Comparison of ENCODE assay signal across 9 cellular contexts in the genomic region with DNA sequence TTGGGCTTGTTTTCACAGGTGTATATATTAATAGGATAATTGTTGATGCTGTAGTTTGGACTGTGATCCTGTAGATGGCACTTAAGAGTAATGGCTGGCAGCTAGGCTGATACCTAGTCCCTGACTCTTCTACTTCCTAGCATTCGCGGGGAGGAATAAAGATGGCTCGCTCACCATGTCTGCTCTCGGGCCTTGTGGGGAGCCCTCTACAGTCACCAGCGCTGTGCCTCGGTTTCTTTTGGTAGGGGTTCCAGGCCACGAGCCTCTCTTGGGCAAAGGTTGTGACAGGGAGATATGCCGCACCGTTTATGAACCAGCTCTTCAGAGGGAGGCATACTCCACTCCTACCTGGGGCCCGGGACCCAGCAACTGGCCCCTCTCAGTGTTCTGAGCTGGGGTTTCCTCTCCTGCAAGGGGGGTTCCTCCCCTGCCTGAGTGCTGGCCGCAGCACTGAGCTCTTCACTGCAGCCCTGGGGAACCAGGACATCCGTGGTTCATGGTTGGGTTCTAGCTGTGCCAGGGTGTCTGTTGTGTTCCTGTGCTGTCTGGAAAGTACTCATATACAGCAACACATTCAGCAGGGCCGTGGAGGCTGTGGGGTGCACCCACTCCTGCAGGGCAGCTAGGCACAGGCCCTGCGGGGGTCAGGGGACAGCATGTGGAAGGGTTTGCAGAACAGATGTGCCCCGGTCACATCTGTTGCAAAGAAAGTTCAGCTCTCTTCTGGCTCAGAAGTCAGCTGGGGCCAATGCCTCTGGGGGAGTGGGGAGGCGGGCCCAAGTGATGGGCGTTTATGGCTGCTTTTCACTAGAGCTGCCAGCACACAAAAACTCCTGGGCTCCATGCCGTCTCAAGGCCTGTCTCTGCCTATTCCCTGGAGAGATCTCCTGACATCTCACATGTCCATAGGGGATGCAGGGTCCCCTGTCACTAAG.
DNase-seq lines count a peak whose midpoint lies in the region; ATAC-seq and TF ChIP-seq lines count a peak whose summit lies in the region.
"Had no signal": no experiment of that assay in that cellular context is flagged by ENCODE, and none has a peak within 500 bp of the region (broad histone marks: within the 10 kb centered on the region; RNA-seq: fewer than 3 reads in every experiment).

No MANE protein-coding gene starts in this region.

- no TSS peak for BruUV-seq in mammary epithelial cell (replicated peaks; lab: Mats Ljungman, UMichigan)

- no peaks in the 10 kb centered on the region for H3K36me3 Mint-ChIP-seq in CD8-positive, alpha-beta T cell

- no peak for TF ChIP-seq EP300 in suprapubic skin (IDR thresholded peaks at IDR 0.05)

- H3K4me3 ChIP-seq in AG10803 (ENCODE audit: low read length), result no peak overlapping the region
- no peak overlapping the region for H3K4me3 ChIP-seq in mammary epithelial cell (replicated peaks in 1 of 3; ENCODE audit: insufficient read depth in 1 of 3, low read depth in 2 of 3, low read length in 3 of 3)
- no peak overlapping the region for H3K4me3 ChIP-seq in CD8-positive, alpha-beta T cell (ENCODE audit: low read depth, low read length)
- H3K4me3 ChIP-seq in suprapubic skin, result no peak overlapping the region
- no peak overlapping the region for H3K4me3 ChIP-seq in ascending aorta

- no peak overlapping the region for H3K4me3 Mint-ChIP-seq in CD8-positive, alpha-beta T cell
- H3K4me3 Mint-ChIP-seq: dendritic cell treated with granulocyte-macrophage colony-stimulating factor and Interleukin-4, amounts not matched to agents 40 ng/mL and 50 ng/mL, for 4 days had no signal

- 64% methylated on average over 7 of the region's 18 CpGs for WGBS in mammary epithelial cell (ENCODE audit: low coverage, missing lambda C conversion rate)
- WGBS in suprapubic skin, result 82% methylated on average over 14 of the region's 18 CpGs

- TF ChIP-seq POLR2A in suprapubic skin (IDR thresholded peaks at IDR 0.05), result no peak

- CTCF ChIA-PET in mammary epithelial cell (lab: Charles Lee; ENCODE audit: low non-redundant PET), result no interaction called here
- CTCF ChIA-PET in CD8-positive, alpha-beta T cell (lab: Charles Lee), result interaction anchor here (1.4 kb wide), 1 partner anchor 381 kb away, joined by 3 read pairs; no protein-coding TSS in a partner anchor

- no peak for DNase-seq in AG10803 (ENCODE audit: low read depth)
- DNase-seq in HuH-7.5 (ENCODE audit: low spot score), result peak; percentile 21
- peak; percentile 2 for DNase-seq in mammary epithelial cell
- DNase-seq in CD8-positive, alpha-beta T cell, result no peak
- DNase-seq in suprapubic skin (ENCODE audit: low spot score in 2 of 2), result no peak
- no peak for DNase-seq in ascending aorta (ENCODE audit: low spot score in 2 of 2)

- H4K20me1 ChIP-seq in mammary epithelial cell (ENCODE audit: insufficient read depth, low read length), result no peaks in the 10 kb centered on the region

- no peaks in the 10 kb centered on the region for H3K4me1 Mint-ChIP-seq in CD8-positive, alpha-beta T cell (ENCODE audit: low read depth)

- POLR2A ChIA-PET in CD8-positive, alpha-beta T cell (lab: Charles Lee), result no interaction called here

- no peak overlapping the region for H3K9ac ChIP-seq in mammary epithelial cell (ENCODE audit: insufficient read depth, low read length)

- intact Hi-C loops in mammary epithelial cell (cut with micrococcal nuclease), result no loop called here
- intact Hi-C loops in CD8-positive, alpha-beta T cell (cut with DNase I, micrococcal nuclease), result no loop called here
- intact Hi-C loops in ascending aorta (cut with DNase I), result no loop called here

- peaks cover 3% of the 10 kb centered on the region for H3K27me3 Mint-ChIP-seq in CD8-positive, alpha-beta T cell (ENCODE audit: low read depth)
- H3K27me3 Mint-ChIP-seq: dendritic cell treated with granulocyte-macrophage colony-stimulating factor and Interleukin-4, amounts not matched to agents 40 ng/mL and 50 ng/mL, for 4 days had no signal

- in situ Hi-C loops in mammary epithelial cell (cut with MboI; ENCODE audit: low sequenced_read_pairs in 2 of 2), result no loop called here

- no peak overlapping the region for H3K27ac ChIP-seq in mammary epithelial cell (ENCODE audit: insufficient read depth, low read depth, low read length)
- H3K27ac ChIP-seq in CD8-positive, alpha-beta T cell (ENCODE audit: low read depth, low read length), result no peak overlapping the region
- no peak overlapping the region for H3K27ac ChIP-seq in suprapubic skin
- no peak overlapping the region for H3K27ac ChIP-seq in ascending aorta

- H3K79me2 ChIP-seq in mammary epithelial cell (ENCODE audit: insufficient read depth, low read length), result no peaks in the 10 kb centered on the region

- TF ChIP-seq CTCF in AG10803 (conservative IDR thresholded peaks at IDR 0.05; ENCODE audit: low read length) (peak; percentile 40), mammary epithelial cell (conservative IDR thresholded peaks at IDR 0.05 in 1 of 2, IDR thresholded peaks at IDR 0.05 in 1 of 2; ENCODE audit: extremely low read depth in 1 of 2, insufficient read depth in 1 of 2, low read depth in 1 of 2, low read length in 2 of 2) (peak; percentile 42 to 57), suprapubic skin (IDR thresholded peaks at IDR 0.05) (no peak), ascending aorta (IDR thresholded peaks at IDR 0.05) (no peak)
- TF ChIP-seq CTCF in CD8-positive, alpha-beta T cell (IDR thresholded peaks at IDR 0.05), result no peak

- ATAC-seq in GM18909 (IDR thresholded peaks at IDR 0.05; ENCODE audit: poor library complexity, unreplicated experiment), result peak; percentile 68
- no peak for ATAC-seq in CD8-positive, alpha-beta T cell
- ATAC-seq in GM18517 (IDR thresholded peaks at IDR 0.05; ENCODE audit: unreplicated experiment), result no peak

- H3K4me1 ChIP-seq in mammary epithelial cell (ENCODE audit: insufficient read depth, low read length) (no peaks in the 10 kb centered on the region), suprapubic skin (no peaks in the 10 kb centered on the region), ascending aorta (no peaks in the 10 kb centered on the region)
- no peaks in the 10 kb centered on the region for H3K4me1 ChIP-seq in CD8-positive, alpha-beta T cell (ENCODE audit: insufficient read depth, low read length)

- H3K4me2 ChIP-seq in mammary epithelial cell (ENCODE audit: insufficient read depth, low read depth, low read length), result no peak overlapping the region

- H3K9me3 ChIP-seq in mammary epithelial cell (replicated peaks; ENCODE audit: insufficient read depth, low read length) (no peaks in the 10 kb centered on the region), suprapubic skin (no peaks in the 10 kb centered on the region), ascending aorta (no peaks in the 10 kb centered on the region)
- no peaks in the 10 kb centered on the region for H3K9me3 ChIP-seq in CD8-positive, alpha-beta T cell (ENCODE audit: low read length)

- no peaks in the 10 kb centered on the region for H3K9me3 Mint-ChIP-seq in CD8-positive, alpha-beta T cell
- H3K9me3 Mint-ChIP-seq: dendritic cell treated with granulocyte-macrophage colony-stimulating factor and Interleukin-4, amounts not matched to agents 40 ng/mL and 50 ng/mL, for 4 days had no signal

- H3K36me3 ChIP-seq in mammary epithelial cell (ENCODE audit: insufficient read depth, low read length) (no peaks in the 10 kb centered on the region), suprapubic skin (no peaks in the 10 kb centered on the region), ascending aorta (no peaks in the 10 kb centered on the region)
- no peaks in the 10 kb centered on the region for H3K36me3 ChIP-seq in CD8-positive, alpha-beta T cell (ENCODE audit: insufficient read depth, low read length)

- H3K27ac Mint-ChIP-seq in CD8-positive, alpha-beta T cell, result no peak overlapping the region
- H3K27ac Mint-ChIP-seq: dendritic cell treated with granulocyte-macrophage colony-stimulating factor and Interleukin-4, amounts not matched to agents 40 ng/mL and 50 ng/mL, for 4 days had no signal

- no peak overlapping the region for H2AFZ ChIP-seq in mammary epithelial cell (ENCODE audit: low read depth, low read length)

- H3K27me3 ChIP-seq in mammary epithelial cell (ENCODE audit: insufficient read depth, low read length) (peaks cover 3% of the 10 kb centered on the region), suprapubic skin (no peaks in the 10 kb centered on the region), ascending aorta (no peaks in the 10 kb centered on the region)
- H3K27me3 ChIP-seq in CD8-positive, alpha-beta T cell (ENCODE audit: insufficient read depth, low read length), result no peaks in the 10 kb centered on the region

- dilution Hi-C loops in mammary epithelial cell (cut with HindIII; ENCODE audit: low sequenced_read_pairs), result no loop called here

Comparison
In these comparisons a context has a peak if more than half of its experiments do, and no peak if none do; other contexts are left out.
1. DNase-seq: peak in HuH-7.5 (single experiment) and mammary epithelial cell (single experiment); none in AG10803 (single experiment), CD8-positive, alpha-beta T cell (0 of 7), suprapubic skin (0 of 2) and ascending aorta (0 of 2).
2. CTCF ChIP-seq: peak in AG10803 (single experiment) and mammary epithelial cell (2 of 2); none in CD8-positive, alpha-beta T cell (single experiment), suprapubic skin (0 of 2) and ascending aorta (0 of 3).